ENCODE assay signal across 1 cellular context in genomic region chr7:151056286-151057037, GRCh38.
TF ChIP-seq lines count a peak whose summit lies in the region.

No MANE protein-coding gene starts in this region.

TF ChIP-seq in GM12878, 131 proteins besides CTCF, POLR2A, EP300 and RAD21:
- TF ChIP-seq, protein P1, sequence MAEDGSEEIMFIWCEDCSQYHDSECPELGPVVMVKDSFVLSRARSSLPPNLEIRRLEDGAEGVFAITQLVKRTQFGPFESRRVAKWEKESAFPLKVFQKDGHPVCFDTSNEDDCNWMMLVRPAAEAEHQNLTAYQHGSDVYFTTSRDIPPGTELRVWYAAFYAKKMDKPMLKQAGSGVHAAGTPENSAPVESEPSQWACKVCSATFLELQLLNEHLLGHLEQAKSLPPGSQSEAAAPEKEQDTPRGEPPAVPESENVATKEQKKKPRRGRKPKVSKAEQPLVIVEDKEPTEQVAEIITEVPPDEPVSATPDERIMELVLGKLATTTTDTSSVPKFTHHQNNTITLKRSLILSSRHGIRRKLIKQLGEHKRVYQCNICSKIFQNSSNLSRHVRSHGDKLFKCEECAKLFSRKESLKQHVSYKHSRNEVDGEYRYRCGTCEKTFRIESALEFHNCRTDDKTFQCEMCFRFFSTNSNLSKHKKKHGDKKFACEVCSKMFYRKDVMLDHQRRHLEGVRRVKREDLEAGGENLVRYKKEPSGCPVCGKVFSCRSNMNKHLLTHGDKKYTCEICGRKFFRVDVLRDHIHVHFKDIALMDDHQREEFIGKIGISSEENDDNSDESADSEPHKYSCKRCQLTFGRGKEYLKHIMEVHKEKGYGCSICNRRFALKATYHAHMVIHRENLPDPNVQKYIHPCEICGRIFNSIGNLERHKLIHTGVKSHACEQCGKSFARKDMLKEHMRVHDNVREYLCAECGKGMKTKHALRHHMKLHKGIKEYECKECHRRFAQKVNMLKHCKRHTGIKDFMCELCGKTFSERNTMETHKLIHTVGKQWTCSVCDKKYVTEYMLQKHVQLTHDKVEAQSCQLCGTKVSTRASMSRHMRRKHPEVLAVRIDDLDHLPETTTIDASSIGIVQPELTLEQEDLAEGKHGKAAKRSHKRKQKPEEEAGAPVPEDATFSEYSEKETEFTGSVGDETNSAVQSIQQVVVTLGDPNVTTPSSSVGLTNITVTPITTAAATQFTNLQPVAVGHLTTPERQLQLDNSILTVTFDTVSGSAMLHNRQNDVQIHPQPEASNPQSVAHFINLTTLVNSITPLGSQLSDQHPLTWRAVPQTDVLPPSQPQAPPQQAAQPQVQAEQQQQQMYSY (CRISPR knock-in tag; IDR thresholded peaks at IDR 0.05) = no peak
- TF ChIP-seq SUZ12 (IDR thresholded peaks at IDR 0.05; ENCODE audit: unreplicated experiment) = no peak
- TF ChIP-seq, protein P2, sequence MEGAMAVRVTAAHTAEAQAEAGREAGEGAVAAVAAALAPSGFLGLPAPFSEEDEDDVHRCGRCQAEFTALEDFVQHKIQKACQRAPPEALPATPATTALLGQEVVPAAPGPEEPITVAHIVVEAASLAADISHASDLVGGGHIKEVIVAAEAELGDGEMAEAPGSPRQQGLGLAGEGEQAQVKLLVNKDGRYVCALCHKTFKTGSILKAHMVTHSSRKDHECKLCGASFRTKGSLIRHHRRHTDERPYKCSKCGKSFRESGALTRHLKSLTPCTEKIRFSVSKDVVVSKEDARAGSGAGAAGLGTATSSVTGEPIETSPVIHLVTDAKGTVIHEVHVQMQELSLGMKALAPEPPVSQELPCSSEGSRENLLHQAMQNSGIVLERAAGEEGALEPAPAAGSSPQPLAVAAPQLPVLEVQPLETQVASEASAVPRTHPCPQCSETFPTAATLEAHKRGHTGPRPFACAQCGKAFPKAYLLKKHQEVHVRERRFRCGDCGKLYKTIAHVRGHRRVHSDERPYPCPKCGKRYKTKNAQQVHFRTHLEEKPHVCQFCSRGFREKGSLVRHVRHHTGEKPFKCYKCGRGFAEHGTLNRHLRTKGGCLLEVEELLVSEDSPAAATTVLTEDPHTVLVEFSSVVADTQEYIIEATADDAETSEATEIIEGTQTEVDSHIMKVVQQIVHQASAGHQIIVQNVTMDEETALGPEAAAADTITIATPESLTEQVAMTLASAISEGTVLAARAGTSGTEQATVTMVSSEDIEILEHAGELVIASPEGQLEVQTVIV (IDR thresholded peaks at IDR 0.05; ENCODE audit: borderline replicate concordance, partially characterized antibody) = no peak
- TF ChIP-seq WRNIP1 (IDR thresholded peaks at IDR 0.05; ENCODE audit: borderline replicate concordance, low read depth, low read length) = no peak
- TF ChIP-seq GABPA (IDR thresholded peaks at IDR 0.05; ENCODE audit: low read depth) = no peak
- TF ChIP-seq, protein P3, sequence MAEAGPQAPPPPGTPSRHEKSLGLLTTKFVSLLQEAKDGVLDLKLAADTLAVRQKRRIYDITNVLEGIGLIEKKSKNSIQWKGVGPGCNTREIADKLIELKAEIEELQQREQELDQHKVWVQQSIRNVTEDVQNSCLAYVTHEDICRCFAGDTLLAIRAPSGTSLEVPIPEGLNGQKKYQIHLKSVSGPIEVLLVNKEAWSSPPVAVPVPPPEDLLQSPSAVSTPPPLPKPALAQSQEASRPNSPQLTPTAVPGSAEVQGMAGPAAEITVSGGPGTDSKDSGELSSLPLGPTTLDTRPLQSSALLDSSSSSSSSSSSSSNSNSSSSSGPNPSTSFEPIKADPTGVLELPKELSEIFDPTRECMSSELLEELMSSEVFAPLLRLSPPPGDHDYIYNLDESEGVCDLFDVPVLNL (IDR thresholded peaks at IDR 0.05; ENCODE audit: low read depth, low read length) = no peak
- TF ChIP-seq ZBTB11 (CRISPR knock-in tag; IDR thresholded peaks at IDR 0.05) = no peak
- TF ChIP-seq RUNX3 (IDR thresholded peaks at IDR 0.05; ENCODE audit: low read length) = no peak
- TF ChIP-seq NBN (IDR thresholded peaks at IDR 0.05) = no peak
- TF ChIP-seq NR2F1 (conservative IDR thresholded peaks at IDR 0.05) = no peak
